Comparison of ENCODE assay signal across 21 cellular contexts in genomic region chr16:89695086-89695874, GRCh38. TPM values are rescaled to one million over a fixed set of nuclear protein-coding genes. Genes with fewer than 3 reads are reported as not detected.
DNase-seq lines count a peak whose midpoint lies in the region; ATAC-seq, FAIRE-seq and TF ChIP-seq lines count a peak whose summit lies in the region.
"Had no signal": no experiment of that assay in that cellular context is flagged by ENCODE, and none has a peak within 500 bp of the region (broad histone marks: within the 10 kb centered on the region; RNA-seq: fewer than 3 reads in every experiment).

No MANE protein-coding gene starts in this region.

- H3F3A ChIP-seq in Loucy (ENCODE audit: low read depth): no peaks in the 10 kb centered on the region

- no peaks in the 10 kb centered on the region for H3K27me3 ChIP-seq in Loucy (ENCODE audit: insufficient read depth, low read length, poor library complexity, severe bottlenecking)
- H3K27me3 ChIP-seq in H1 (replicated peaks in 1 of 4; ENCODE audit: control insufficient read depth in 3 of 4, extremely low read depth in 1 of 4, insufficient read depth in 3 of 4, low read length in 3 of 4): no peaks in the 10 kb centered on the region
- H3K27me3 ChIP-seq: foreskin keratinocyte, SJSA1, testis had no signal

- no peak overlapping the region for H2BK15ac ChIP-seq in H1 (ENCODE audit: low read length)

- H4K5ac ChIP-seq in H1 (ENCODE audit: insufficient read length, low read depth, low read length): no peak overlapping the region

- POLR2A ChIA-PET in H1 (lab: Charles Lee; ENCODE audit: partially characterized antibody): interaction anchor here (0.6 to 6.6 kb wide), 10 partner anchors 9 to 133 kb away, joined by 3 to 36 read pairs (median 3); partner anchors contain the start of gene CDK10

- no peaks in the 10 kb centered on the region for H3K4me1 Mint-ChIP-seq in Calu3 (ENCODE audit: low read depth, unreplicated experiment)
- H3K4me1 Mint-ChIP-seq in neural crest cell: peaks cover 12% of the 10 kb centered on the region
- peaks cover 9% of the 10 kb centered on the region for H3K4me1 Mint-ChIP-seq in activated CD4-positive, alpha-beta T cell treated with anti-CD3 and anti-CD28 coated beads, Interleukin-2, amount 10 ng/mL, durations not matched to agents 24 days and 14 days

- H2AFZ ChIP-seq in Loucy (ENCODE audit: low read length) (no peak overlapping the region), H1 (ENCODE audit: low read length) (no peak overlapping the region)

- no peak overlapping the region for H2BK20ac ChIP-seq in H1 (ENCODE audit: low read length)

- H3K9me3 Mint-ChIP-seq in Calu3 (ENCODE audit: low read depth, unreplicated experiment): no peaks in the 10 kb centered on the region
- H3K9me3 Mint-ChIP-seq in neural crest cell: no peaks in the 10 kb centered on the region
- H3K9me3 Mint-ChIP-seq in activated CD4-positive, alpha-beta T cell treated with anti-CD3 and anti-CD28 coated beads, Interleukin-2, amount 10 ng/mL, durations not matched to agents 24 days and 14 days: no peaks in the 10 kb centered on the region

- WGBS in H1 (ENCODE audit: extremely low coverage in 1 of 2, insufficient coverage in 1 of 2, insufficient read length in 1 of 2, insufficient replicate concordance in 2 of 2, low coverage in 1 of 2, low lambda C conversion rate in 2 of 2, missing lambda C conversion rate in 1 of 2), 2 experiments: 93% methylated on average over 31 of the region's 31 CpGs; no CpG with 5 or more reads in 1 of the 2 experiments

- H3K27me3 Mint-ChIP-seq in Calu3 (ENCODE audit: unreplicated experiment) (no peaks in the 10 kb centered on the region), neural crest cell (ENCODE audit: low read depth) (no peaks in the 10 kb centered on the region)
- no peaks in the 10 kb centered on the region for H3K27me3 Mint-ChIP-seq in activated CD4-positive, alpha-beta T cell treated with anti-CD3 and anti-CD28 coated beads, Interleukin-2, amount 10 ng/mL, durations not matched to agents 24 days and 14 days

- H3K36me3 ChIP-seq in Loucy (ENCODE audit: insufficient read depth, low read length): no peaks in the 10 kb centered on the region
- peaks cover 3 to 40% (median 17%) of the 10 kb centered on the region in 4 experiments; a peak in 7 of 8 replicates for H3K36me3 ChIP-seq in H1 (ENCODE audit: control insufficient read depth in 2 of 4, insufficient read depth in 4 of 4, low read length in 3 of 4)

- intact Hi-C loops in Calu3 (cut with micrococcal nuclease; ENCODE audit: unreplicated experiment): no loop called here
- intact Hi-C loops in activated CD4-positive, alpha-beta T cell treated with anti-CD3 and anti-CD28 coated beads, Interleukin-2, amount 10 ng/mL, durations not matched to agents 24 days and 14 days (cut with micrococcal nuclease): no loop called here

- TF ChIP-seq POLR2A in H1 (IDR thresholded peaks at IDR 0.05; ENCODE audit: control extremely low read depth in 1 of 2, low read depth in 2 of 2, low read length in 2 of 2): 0 out of 3 replicates have a peak, but pooled peaks of 1 of the 2 experiments have one; percentile 3

- H4K8ac ChIP-seq in H1 (ENCODE audit: extremely low read depth, insufficient read depth, low read length): peak overlapping the region; percentile 59; the same call in 1 of the 2 replicates

- H3K23ac ChIP-seq in H1 (ENCODE audit: insufficient read length): no peak overlapping the region

- no peak overlapping the region for H2AK5ac ChIP-seq in H1 (ENCODE audit: low read depth, low read length)

- H3K14ac ChIP-seq in H1 (ENCODE audit: insufficient read length): no peak overlapping the region

- no peak overlapping the region for H3K4ac ChIP-seq in H1 (replicated peaks; ENCODE audit: insufficient read length, low read depth, low read length)

- H2BK12ac ChIP-seq in H1 (ENCODE audit: low read depth, low read length): no peak overlapping the region

- H3K4me1 ChIP-seq in Loucy (ENCODE audit: insufficient read depth, low read length, poor library complexity, severe bottlenecking) (peaks cover 14% of the 10 kb centered on the region), H1 (replicated peaks in 1 of 4; ENCODE audit: control insufficient read depth in 3 of 4, insufficient read depth in 4 of 4, low read length in 3 of 4) (peaks cover 0 to 4% (median 2%) of the 10 kb centered on the region in 4 experiments; a peak in 4 of 7 replicates)
- H3K4me1 ChIP-seq: foreskin keratinocyte had no signal

- no peak overlapping the region for H3K56ac ChIP-seq in H1 (replicated peaks; ENCODE audit: insufficient read length, low read depth, low read length)

- H3K79me2 ChIP-seq in Loucy (ENCODE audit: insufficient read depth, low read length) (no peaks in the 10 kb centered on the region), H1 (ENCODE audit: control insufficient read depth in 1 of 2, insufficient read depth in 2 of 2, low read length in 2 of 2) (no peaks in the 10 kb centered on the region)

- no peak overlapping the region for H4K91ac ChIP-seq in H1 (replicated peaks; ENCODE audit: insufficient read length, low read length)

- H4K20me1 ChIP-seq in Loucy (ENCODE audit: insufficient read depth, low read length, poor library complexity, severe bottlenecking) (no peaks in the 10 kb centered on the region), H1 (replicated peaks in 1 of 2; ENCODE audit: control insufficient read depth in 1 of 2, insufficient read depth in 2 of 2, low read length in 2 of 2) (peaks cover 0 to 23% of the 10 kb centered on the region in 2 experiments)

- peaks cover 2% of the 10 kb centered on the region; the same call in 1 of the 2 replicates for H3K79me1 ChIP-seq in H1 (ENCODE audit: low read depth, low read length)

- H3K36me3 Mint-ChIP-seq in Calu3 (ENCODE audit: insufficient read depth, unreplicated experiment) (peaks cover 93% of the 10 kb centered on the region), neural crest cell (ENCODE audit: low read depth) (peaks cover 7% of the 10 kb centered on the region)
- H3K36me3 Mint-ChIP-seq in activated CD4-positive, alpha-beta T cell treated with anti-CD3 and anti-CD28 coated beads, Interleukin-2, amount 10 ng/mL, durations not matched to agents 24 days and 14 days (ENCODE audit: low read depth): peaks cover 32% of the 10 kb centered on the region

- H2BK120ac ChIP-seq in H1 (replicated peaks; ENCODE audit: low read depth, low read length): no peak overlapping the region

- ATAC-seq in HG02870 (IDR thresholded peaks at IDR 0.05; ENCODE audit: unreplicated experiment): no peak
- ATAC-seq: foreskin keratinocyte had no signal

- FAIRE-seq in H1 (lab: Jason Lieb, UNC): no peak

- DNase-seq in Calu3 (no peak), H1 (ENCODE audit: low read depth in 1 of 2, low spot score in 2 of 2) (no peak), neural crest cell (ENCODE audit: low read depth, low spot score) (no peak), NCI-H2029 treated with DMSO at 0.1 percent for 48 hours (lab: John Stamatoyannopoulos, UW) (no peak)
- no peak for DNase-seq in activated CD4-positive, alpha-beta T cell treated with anti-CD3 and anti-CD28 coated beads, Interleukin-2, amount 10 ng/mL, durations not matched to agents 24 days and 14 days
- DNase-seq in NK-92 treated with Interleukin-12 subunit alpha and Interleukin-12 subunit beta, amount 100 ng/mL, for 24 hours (lab: John Stamatoyannopoulos, UW): no peak
- DNase-seq: activated CD4-positive, CD25-positive, alpha-beta regulatory T cell treated with anti-CD3 and anti-CD28 coated beads, Interleukin-2, amount 50 U/mL, for 72 hours; activated gamma-delta T cell treated with Interleukin-2 at 50 U/mL for 16 hours; amniotic stem cell; central memory CD4-positive, alpha-beta T cell; DMS53; foreskin keratinocyte; MM.1S; NCI-H187 treated with DMSO at 0.1 percent for 48 hours; T-helper 9 cell; testis had no signal

- no peak for TF ChIP-seq CTCF in Calu3 (IDR thresholded peaks at IDR 0.05; ENCODE audit: unreplicated experiment)
- TF ChIP-seq CTCF in Loucy (conservative IDR thresholded peaks at IDR 0.05; ENCODE audit: low read length): no peak
- no peak for TF ChIP-seq CTCF in H1 (IDR thresholded peaks at IDR 0.05; ENCODE audit: control extremely low read depth in 1 of 3, insufficient read depth in 1 of 3, low read depth in 1 of 3, low read length in 3 of 3)
- no peak for TF ChIP-seq CTCF in neural crest cell (conservative IDR thresholded peaks at IDR 0.05)

- BruUV-seq in Calu3 (replicated peaks; lab: Mats Ljungman, UMichigan): no TSS peak

- H3K4me3 Mint-ChIP-seq in Calu3 (ENCODE audit: low read depth, unreplicated experiment) (peak overlapping the region; percentile 14), neural crest cell (peak overlapping the region; percentile 72)
- H3K4me3 Mint-ChIP-seq in activated CD4-positive, alpha-beta T cell treated with anti-CD3 and anti-CD28 coated beads, Interleukin-2, amount 10 ng/mL, durations not matched to agents 24 days and 14 days: no peak overlapping the region

- CTCF ChIA-PET in Calu3 (lab: Charles Lee): interaction anchor here (0.8 kb wide), 1 partner anchor 15 kb away, joined by 3 read pairs; no protein-coding TSS in a partner anchor
- CTCF ChIA-PET in H1 (lab: Charles Lee; ENCODE audit: partially characterized antibody): interaction anchor here (0.8 to 2.0 kb wide), 5 partner anchors 8 to 215 kb away, joined by 3 to 6 read pairs (median 4); partner anchors contain the start of gene CDK10

- no peak overlapping the region for H3K9ac ChIP-seq in Loucy (ENCODE audit: low read depth, low read length, poor library complexity, severe bottlenecking)
- no peak overlapping the region for H3K9ac ChIP-seq in H1 (replicated peaks in 1 of 4; ENCODE audit: extremely low read depth in 1 of 4, low read depth in 3 of 4, low read length in 3 of 4)

- H2BK5ac ChIP-seq in H1 (ENCODE audit: low read depth, low read length): no peak overlapping the region; the same call in 1 of the 2 replicates

- H3K9me3 ChIP-seq in Loucy (ENCODE audit: insufficient read depth, low read depth, low read length) (no peaks in the 10 kb centered on the region), H1 (ENCODE audit: insufficient read depth in 2 of 2, low read depth in 1 of 2, low read length in 1 of 2) (no peaks in the 10 kb centered on the region)
- H3K9me3 ChIP-seq: prostate gland, SJSA1, testis had no signal

- no peaks in the 10 kb centered on the region for H3K9me2 ChIP-seq in Loucy (replicated peaks; ENCODE audit: low read depth, low read length)

- H3K18ac ChIP-seq in H1 (ENCODE audit: extremely low read depth, low read length): no peak overlapping the region

- no peak for TF ChIP-seq EP300 in H1 (IDR thresholded peaks at IDR 0.05; ENCODE audit: borderline replicate concordance in 1 of 2, low read depth in 2 of 2, low read length in 2 of 2)

- no peak overlapping the region for H3K4me3 ChIP-seq in Loucy (ENCODE audit: low read length, poor library complexity, severe bottlenecking)
- H3K4me3 ChIP-seq in H1 (ENCODE audit: extremely low read depth in 1 of 4, insufficient read depth in 2 of 4, low read depth in 3 of 4, low read length in 4 of 4): no peak overlapping the region
- H3K4me3 ChIP-seq: prostate gland, SJSA1, smooth muscle cell, testis had no signal

- H3K4me2 ChIP-seq in Loucy (ENCODE audit: low read depth, low read length, poor library complexity, severe bottlenecking): peak overlapping the region; percentile 40
- no peak overlapping the region for H3K4me2 ChIP-seq in H1 (ENCODE audit: insufficient read depth in 1 of 2, low read depth in 2 of 2, low read length in 2 of 2)
- H3K4me2 ChIP-seq: smooth muscle cell had no signal

- peaks cover 2% of the 10 kb centered on the region; the same call in 1 of the 2 replicates for H3K23me2 ChIP-seq in H1 (ENCODE audit: low read depth, low read length)

- H3K27ac Mint-ChIP-seq in Calu3 (ENCODE audit: unreplicated experiment) (peak overlapping the region; percentile 68), neural crest cell (ENCODE audit: unreplicated experiment) (peak overlapping the region; percentile 35)
- no peak overlapping the region for H3K27ac Mint-ChIP-seq in activated CD4-positive, alpha-beta T cell treated with anti-CD3 and anti-CD28 coated beads, Interleukin-2, amount 10 ng/mL, durations not matched to agents 24 days and 14 days

- H3K27ac ChIP-seq in H1 (ENCODE audit: low read depth, low read length): no peak overlapping the region
- H3K27ac ChIP-seq: foreskin keratinocyte, prostate gland, SJSA1, testis had no signal

- no peak for TF ChIP-seq RAD21 in H1 (IDR thresholded peaks at IDR 0.05 in 1 of 2, conservative IDR thresholded peaks at IDR 0.05 in 1 of 2; ENCODE audit: low read depth in 2 of 2, low read length in 2 of 2)

RNA-seq across cellular contexts. Expression of gene SPATA2L, which starts 6.2 kb away (rescaled TPM):
- total RNA-seq in Calu3 (2022) (20.7 and 23.6 TPM in 2 replicates), neural crest cell (8.6 and 10.6 TPM in 2 replicates)
- total RNA-seq in H1 (2021; fragmentation: NEBNext Ultra II Directional; extraction: Animal tissue kit (Norgen Biotek cat#: 25700)): 12.5 and 12.7 TPM in 2 replicates
- 9.3 and 17.7 TPM in 2 replicates for polyA plus RNA-seq in H1 (2011; rRNA removed)
- polyA plus RNA-seq in H1 (2011; cell fraction: cytosol; rRNA removed): 13.4 TPM
- 16.3 TPM for polyA plus RNA-seq in H1 (2011; cell fraction: nucleus; rRNA removed)
- polyA plus RNA-seq in H1 (2012, experiment 1 of 2): 5.2 to 10.1 TPM (median 9.8 TPM) in 4 replicates
- polyA plus RNA-seq in H1 (2012, experiment 2 of 2): 10.5 TPM
- polyA plus RNA-seq in H1 (2013, experiment 1 of 2): 5.4 TPM
- 4.9 TPM for polyA plus RNA-seq in H1 (2013, experiment 2 of 2)
- polyA minus RNA-seq in H1 (2011; rRNA and poly(A)+ RNA removed): 3.4 and 3.5 TPM in 2 replicates
- polyA minus RNA-seq in H1 (2011; cell fraction: cytosol; rRNA and poly(A)+ RNA removed): 9.9 TPM
- 16.0 TPM for polyA minus RNA-seq in H1 (2011; cell fraction: nucleus; rRNA and poly(A)+ RNA removed)
- 12.8 and 13.2 TPM in 2 replicates for total RNA-seq in activated CD4-positive, alpha-beta T cell treated with anti-CD3 and anti-CD28 coated beads, Interleukin-2, amount 10 ng/mL, durations not matched to agents 24 days and 14 days

RNA-seq across cellular contexts. Expression of gene CDK10, which starts 8.8 kb away (rescaled TPM):
- total RNA-seq in Calu3 (2022) (102 and 106 TPM in 2 replicates), neural crest cell (127 and 131 TPM in 2 replicates)
- total RNA-seq in H1 (2021; fragmentation: NEBNext Ultra II Directional; extraction: Animal tissue kit (Norgen Biotek cat#: 25700)): 76.8 and 83.9 TPM in 2 replicates
- 49.5 and 87.5 TPM in 2 replicates for polyA plus RNA-seq in H1 (2011; rRNA removed)
- polyA plus RNA-seq in H1 (2011; cell fraction: cytosol; rRNA removed): 91.7 TPM
- 406 TPM for polyA plus RNA-seq in H1 (2011; cell fraction: nucleus; rRNA removed)
- polyA plus RNA-seq in H1 (2012, experiment 1 of 2): 82.0 to 144 TPM (median 116 TPM) in 4 replicates
- 45.2 TPM for polyA plus RNA-seq in H1 (2012, experiment 2 of 2)
- 49.2 TPM for polyA plus RNA-seq in H1 (2013, experiment 1 of 2)
- 43.1 TPM for polyA plus RNA-seq in H1 (2013, experiment 2 of 2)
- polyA minus RNA-seq in H1 (2011; rRNA and poly(A)+ RNA removed): 36.6 and 43.1 TPM in 2 replicates
- polyA minus RNA-seq in H1 (2011; cell fraction: cytosol; rRNA and poly(A)+ RNA removed): 64.7 TPM
- 58.6 TPM for polyA minus RNA-seq in H1 (2011; cell fraction: nucleus; rRNA and poly(A)+ RNA removed)
- 104 and 108 TPM in 2 replicates for total RNA-seq in activated CD4-positive, alpha-beta T cell treated with anti-CD3 and anti-CD28 coated beads, Interleukin-2, amount 10 ng/mL, durations not matched to agents 24 days and 14 days

RNA-seq across cellular contexts. Expression of gene VPS9D1, which starts 25.4 kb away (rescaled TPM):
- total RNA-seq in Calu3 (2022) (26.7 and 28.2 TPM in 2 replicates), neural crest cell (18.0 and 20.2 TPM in 2 replicates)
- total RNA-seq in H1 (2021; fragmentation: NEBNext Ultra II Directional; extraction: Animal tissue kit (Norgen Biotek cat#: 25700)): 5.4 and 5.8 TPM in 2 replicates
- 2.9 and 6.0 TPM in 2 replicates for polyA plus RNA-seq in H1 (2011; rRNA removed)
- 4.7 TPM for polyA plus RNA-seq in H1 (2011; cell fraction: cytosol; rRNA removed)
- polyA plus RNA-seq in H1 (2011; cell fraction: nucleus; rRNA removed): 26.8 TPM
- polyA plus RNA-seq in H1 (2012, experiment 1 of 2): 3.1 to 5.6 TPM (median 5.0 TPM) in 4 replicates
- polyA plus RNA-seq in H1 (2012, experiment 2 of 2): 3.6 TPM
- 2.7 TPM for polyA plus RNA-seq in H1 (2013, experiment 1 of 2)
- polyA plus RNA-seq in H1 (2013, experiment 2 of 2): 2.2 TPM
- polyA minus RNA-seq in H1 (2011; rRNA and poly(A)+ RNA removed): 1.1 and 1.4 TPM in 2 replicates
- 1.8 TPM for polyA minus RNA-seq in H1 (2011; cell fraction: cytosol; rRNA and poly(A)+ RNA removed)
- 4.0 TPM for polyA minus RNA-seq in H1 (2011; cell fraction: nucleus; rRNA and poly(A)+ RNA removed)
- total RNA-seq in activated CD4-positive, alpha-beta T cell treated with anti-CD3 and anti-CD28 coated beads, Interleukin-2, amount 10 ng/mL, durations not matched to agents 24 days and 14 days: 3.6 and 3.9 TPM in 2 replicates

RNA-seq across cellular contexts. Expression of gene ZNF276, which starts 26.1 kb away (rescaled TPM):
- total RNA-seq in Calu3 (2022) (30.6 and 37.2 TPM in 2 replicates), neural crest cell (31.6 and 32.9 TPM in 2 replicates)
- total RNA-seq in H1 (2021; fragmentation: NEBNext Ultra II Directional; extraction: Animal tissue kit (Norgen Biotek cat#: 25700)): 9.3 and 9.6 TPM in 2 replicates
- polyA plus RNA-seq in H1 (2011; rRNA removed): 6.4 and 10.0 TPM in 2 replicates
- polyA plus RNA-seq in H1 (2011; cell fraction: cytosol; rRNA removed): 8.0 TPM
- 32.3 TPM for polyA plus RNA-seq in H1 (2011; cell fraction: nucleus; rRNA removed)
- 7.8 to 13.8 TPM (median 13.0 TPM) in 4 replicates for polyA plus RNA-seq in H1 (2012, experiment 1 of 2)
- polyA plus RNA-seq in H1 (2012, experiment 2 of 2): 3.1 TPM
- 3.9 TPM for polyA plus RNA-seq in H1 (2013, experiment 1 of 2)
- 3.3 TPM for polyA plus RNA-seq in H1 (2013, experiment 2 of 2)
- polyA minus RNA-seq in H1 (2011; rRNA and poly(A)+ RNA removed): 4.4 and 6.2 TPM in 2 replicates
- 11.2 TPM for polyA minus RNA-seq in H1 (2011; cell fraction: cytosol; rRNA and poly(A)+ RNA removed)
- 11.4 TPM for polyA minus RNA-seq in H1 (2011; cell fraction: nucleus; rRNA and poly(A)+ RNA removed)
- total RNA-seq in activated CD4-positive, alpha-beta T cell treated with anti-CD3 and anti-CD28 coated beads, Interleukin-2, amount 10 ng/mL, durations not matched to agents 24 days and 14 days: 32.9 and 33.3 TPM in 2 replicates

RNA-seq across cellular contexts. Expression of gene SPATA33, which starts 37.6 kb away (rescaled TPM):
- total RNA-seq in Calu3 (2022) (23.5 and 27.3 TPM in 2 replicates), neural crest cell (41.7 and 42.6 TPM in 2 replicates)
- total RNA-seq in H1 (2021; fragmentation: NEBNext Ultra II Directional; extraction: Animal tissue kit (Norgen Biotek cat#: 25700)): 13.5 and 16.9 TPM in 2 replicates
- polyA plus RNA-seq in H1 (2011; rRNA removed): 5.4 and 8.4 TPM in 2 replicates
- 6.2 TPM for polyA plus RNA-seq in H1 (2011; cell fraction: cytosol; rRNA removed)
- polyA plus RNA-seq in H1 (2011; cell fraction: nucleus; rRNA removed): 7.4 TPM
- 6.9 to 11.5 TPM (median 10.4 TPM) in 4 replicates for polyA plus RNA-seq in H1 (2012, experiment 1 of 2)
- polyA plus RNA-seq in H1 (2012, experiment 2 of 2): 7.0 TPM
- polyA plus RNA-seq in H1 (2013, experiment 1 of 2): 14.6 TPM
- 15.6 TPM for polyA plus RNA-seq in H1 (2013, experiment 2 of 2)
- polyA minus RNA-seq in H1 (2011; rRNA and poly(A)+ RNA removed): 6.0 TPM in 2 replicates
- polyA minus RNA-seq in H1 (2011; cell fraction: cytosol; rRNA and poly(A)+ RNA removed): 11.2 TPM
- 8.0 TPM for polyA minus RNA-seq in H1 (2011; cell fraction: nucleus; rRNA and poly(A)+ RNA removed)
- 14.6 and 17.2 TPM in 2 replicates for total RNA-seq in activated CD4-positive, alpha-beta T cell treated with anti-CD3 and anti-CD28 coated beads, Interleukin-2, amount 10 ng/mL, durations not matched to agents 24 days and 14 days
